In genomic region chr3:67947808-67948508, GRCh38 we compare ENCODE assay signal across 8 cellular contexts.
DNase-seq lines count a peak whose midpoint lies in the region; ATAC-seq and TF ChIP-seq lines count a peak whose summit lies in the region.

No MANE protein-coding gene starts in this region.

- no peaks in the 10 kb centered on the region for H3K9me3 ChIP-seq in colonic mucosa

- H3K27me3 Mint-ChIP-seq in activated CD4-positive, alpha-beta T cell treated with anti-CD3 and anti-CD28 coated beads, Interleukin-2, amount 10 ng/mL, durations not matched to agents 7 days and 5 days: no peaks in the 10 kb centered on the region
- no peaks in the 10 kb centered on the region for H3K27me3 Mint-ChIP-seq in effector memory CD8-positive, alpha-beta T cell

- H3K36me3 Mint-ChIP-seq in activated CD4-positive, alpha-beta T cell treated with anti-CD3 and anti-CD28 coated beads, Interleukin-2, amount 10 ng/mL, durations not matched to agents 7 days and 5 days (ENCODE audit: low read depth): no peaks in the 10 kb centered on the region
- H3K36me3 Mint-ChIP-seq in effector memory CD8-positive, alpha-beta T cell (ENCODE audit: insufficient read depth): no peaks in the 10 kb centered on the region

- peak; percentile 98 for ATAC-seq in effector memory CD8-positive, alpha-beta T cell (replicated peaks)
- ATAC-seq in GM18505 (IDR thresholded peaks at IDR 0.05; ENCODE audit: unreplicated experiment): no peak
- ATAC-seq in GM19035 (IDR thresholded peaks at IDR 0.05; ENCODE audit: unreplicated experiment): no peak

- H3K4me1 Mint-ChIP-seq in activated CD4-positive, alpha-beta T cell treated with anti-CD3 and anti-CD28 coated beads, Interleukin-2, amount 10 ng/mL, durations not matched to agents 7 days and 5 days: peaks cover 23% of the 10 kb centered on the region
- H3K4me1 Mint-ChIP-seq in effector memory CD8-positive, alpha-beta T cell (ENCODE audit: low read depth in 2 of 2): peaks cover 12 to 14% of the 10 kb centered on the region in 2 donors

- peak overlapping the region; percentile 90 for H3K27ac Mint-ChIP-seq in activated CD4-positive, alpha-beta T cell treated with anti-CD3 and anti-CD28 coated beads, Interleukin-2, amount 10 ng/mL, durations not matched to agents 7 days and 5 days
- H3K27ac Mint-ChIP-seq in effector memory CD8-positive, alpha-beta T cell: peak overlapping the region; percentile 35 to 76

- H3K27ac ChIP-seq in colonic mucosa: no peak overlapping the region

- no peaks in the 10 kb centered on the region for H3K36me3 ChIP-seq in colonic mucosa

- H3K4me3 Mint-ChIP-seq in activated CD4-positive, alpha-beta T cell treated with anti-CD3 and anti-CD28 coated beads, Interleukin-2, amount 10 ng/mL, durations not matched to agents 7 days and 5 days: peak overlapping the region; percentile 47
- H3K4me3 Mint-ChIP-seq in effector memory CD8-positive, alpha-beta T cell: peak overlapping the region; percentile 74 to 75

- intact Hi-C loops in colonic mucosa (cut with DNase I): no loop called here

- TF ChIP-seq POLR2A in GM18505 (IDR thresholded peaks at IDR 0.05; ENCODE audit: borderline replicate concordance, extremely low read depth, insufficient read depth, insufficient read length): no peak

- TF ChIP-seq CTCF in colonic mucosa (IDR thresholded peaks at IDR 0.05): no peak

- DNase-seq in HuH-7 (ENCODE audit: low spot score) (peak; percentile 1), colonic mucosa (no peak), pons (ENCODE audit: low spot score) (no peak)
- peak; percentile 82 for DNase-seq in activated CD4-positive, alpha-beta T cell treated with anti-CD3 and anti-CD28 coated beads, Interleukin-2, amount 10 ng/mL, durations not matched to agents 7 days and 5 days
- peak; percentile 55 to 68 (median 62) for DNase-seq in effector memory CD8-positive, alpha-beta T cell
- peak; percentile 39 for DNase-seq in stimulated activated CD8-positive, alpha-beta memory T cell treated with anti-CD3 and anti-CD28 coated beads, Interleukin-12 subunit alpha, Interleukin-12 subunit beta, amount 100 ng/mL, for 1 hour (ENCODE audit: low read depth)

- H3K9ac ChIP-seq in colonic mucosa (ENCODE audit: low read depth in 2 of 2, low read length in 2 of 2): no peak overlapping the region

- CTCF ChIA-PET in activated CD4-positive, alpha-beta T cell treated with anti-CD3 and anti-CD28 coated beads, Interleukin-2, amount 10 ng/mL, durations not matched to agents 7 days and 5 days (lab: Charles Lee): no interaction called here

- H3K4me3 ChIP-seq in colonic mucosa: no peak overlapping the region

- POLR2A ChIA-PET in activated CD4-positive, alpha-beta T cell treated with anti-CD3 and anti-CD28 coated beads, Interleukin-2, amount 10 ng/mL, durations not matched to agents 7 days and 5 days (lab: Charles Lee): no interaction called here

- no peaks in the 10 kb centered on the region for H3K4me1 ChIP-seq in colonic mucosa

- H3K9me3 Mint-ChIP-seq in activated CD4-positive, alpha-beta T cell treated with anti-CD3 and anti-CD28 coated beads, Interleukin-2, amount 10 ng/mL, durations not matched to agents 7 days and 5 days: peaks cover 10% of the 10 kb centered on the region
- no peaks in the 10 kb centered on the region for H3K9me3 Mint-ChIP-seq in effector memory CD8-positive, alpha-beta T cell

- no peaks in the 10 kb centered on the region for H3K27me3 ChIP-seq in colonic mucosa

Comparison
In these comparisons a context has a peak if more than half of its experiments do, and no peak if none do; other contexts are left out.
1. DNase-seq: peak in HuH-7 (single experiment), activated CD4-positive, alpha-beta T cell treated with anti-CD3 and anti-CD28 coated beads, Interleukin-2, amount 10 ng/mL, durations not matched to agents 7 days and 5 days (single experiment), effector memory CD8-positive, alpha-beta T cell (3 of 3) and stimulated activated CD8-positive, alpha-beta memory T cell treated with anti-CD3 and anti-CD28 coated beads, Interleukin-12 subunit alpha, Interleukin-12 subunit beta, amount 100 ng/mL, for 1 hour (single experiment); none in colonic mucosa (single experiment) and pons (single experiment).